In the genomic region with DNA sequence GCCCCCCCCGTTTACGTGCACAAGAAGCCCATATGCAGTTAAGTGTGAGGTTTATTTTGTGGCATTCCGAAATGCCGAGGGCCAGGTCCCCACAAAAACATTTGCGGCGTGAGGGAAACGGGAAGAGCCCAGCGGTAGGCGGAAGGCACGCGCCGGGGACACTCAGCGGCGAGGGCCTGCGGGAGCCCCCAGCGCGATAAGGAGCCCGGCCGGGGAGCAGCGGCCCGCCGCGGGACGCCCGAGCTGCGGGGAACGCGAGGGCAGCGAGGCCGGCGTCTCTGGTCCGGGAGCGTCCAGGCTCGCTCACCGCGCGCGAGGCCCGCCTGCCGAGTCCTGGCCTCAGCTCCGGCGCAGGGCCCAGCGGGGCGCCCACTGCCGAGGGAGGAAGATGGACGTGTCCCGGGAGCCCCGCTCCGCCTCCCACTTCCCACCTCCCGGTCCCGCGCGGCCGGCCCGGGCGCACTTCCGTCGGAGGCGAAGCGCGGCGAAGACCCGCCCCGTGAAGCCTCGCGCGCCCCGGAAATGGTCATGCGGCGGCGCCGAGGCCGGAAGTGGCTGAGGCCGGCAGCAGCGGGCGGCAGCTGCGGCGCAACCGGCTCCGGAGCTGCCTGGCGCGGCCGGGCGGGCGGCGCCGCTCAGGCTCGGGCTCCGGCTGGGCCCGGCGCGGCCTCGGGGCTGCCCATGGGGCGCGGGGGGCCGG, we compare ENCODE assay signal across 1 cellular context.
TF ChIP-seq lines count a peak whose summit lies in the region.

A gene with protein sequence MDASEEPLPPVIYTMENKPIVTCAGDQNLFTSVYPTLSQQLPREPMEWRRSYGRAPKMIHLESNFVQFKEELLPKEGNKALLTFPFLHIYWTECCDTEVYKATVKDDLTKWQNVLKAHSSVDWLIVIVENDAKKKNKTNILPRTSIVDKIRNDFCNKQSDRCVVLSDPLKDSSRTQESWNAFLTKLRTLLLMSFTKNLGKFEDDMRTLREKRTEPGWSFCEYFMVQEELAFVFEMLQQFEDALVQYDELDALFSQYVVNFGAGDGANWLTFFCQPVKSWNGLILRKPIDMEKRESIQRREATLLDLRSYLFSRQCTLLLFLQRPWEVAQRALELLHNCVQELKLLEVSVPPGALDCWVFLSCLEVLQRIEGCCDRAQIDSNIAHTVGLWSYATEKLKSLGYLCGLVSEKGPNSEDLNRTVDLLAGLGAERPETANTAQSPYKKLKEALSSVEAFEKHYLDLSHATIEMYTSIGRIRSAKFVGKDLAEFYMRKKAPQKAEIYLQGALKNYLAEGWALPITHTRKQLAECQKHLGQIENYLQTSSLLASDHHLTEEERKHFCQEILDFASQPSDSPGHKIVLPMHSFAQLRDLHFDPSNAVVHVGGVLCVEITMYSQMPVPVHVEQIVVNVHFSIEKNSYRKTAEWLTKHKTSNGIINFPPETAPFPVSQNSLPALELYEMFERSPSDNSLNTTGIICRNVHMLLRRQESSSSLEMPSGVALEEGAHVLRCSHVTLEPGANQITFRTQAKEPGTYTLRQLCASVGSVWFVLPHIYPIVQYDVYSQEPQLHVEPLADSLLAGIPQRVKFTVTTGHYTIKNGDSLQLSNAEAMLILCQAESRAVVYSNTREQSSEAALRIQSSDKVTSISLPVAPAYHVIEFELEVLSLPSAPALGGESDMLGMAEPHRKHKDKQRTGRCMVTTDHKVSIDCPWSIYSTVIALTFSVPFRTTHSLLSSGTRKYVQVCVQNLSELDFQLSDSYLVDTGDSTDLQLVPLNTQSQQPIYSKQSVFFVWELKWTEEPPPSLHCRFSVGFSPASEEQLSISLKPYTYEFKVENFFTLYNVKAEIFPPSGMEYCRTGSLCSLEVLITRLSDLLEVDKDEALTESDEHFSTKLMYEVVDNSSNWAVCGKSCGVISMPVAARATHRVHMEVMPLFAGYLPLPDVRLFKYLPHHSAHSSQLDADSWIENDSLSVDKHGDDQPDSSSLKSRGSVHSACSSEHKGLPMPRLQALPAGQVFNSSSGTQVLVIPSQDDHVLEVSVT (plus strand): TSS at position 536 of the 700 bp plus-strand sequence. CDS start 185 bp downstream, outside the sequence.

TF ChIP-seq in HepG2, 621 proteins besides CTCF, POLR2A, EP300 and RAD21 (continued from another document and continues in another):
- peak; percentile 33; the same call in 1 of the 2 replicates for TF ChIP-seq AKAP8 (CRISPR knock-in tag; IDR thresholded peaks at IDR 0.05)
- TF ChIP-seq GTF3A (CRISPR knock-in tag; conservative IDR thresholded peaks at IDR 0.05): no peak
- TF ChIP-seq JARID2 (CRISPR knock-in tag; IDR thresholded peaks at IDR 0.05; ENCODE audit: insufficient replicate concordance): no peak
- TF ChIP-seq, protein P1, sequence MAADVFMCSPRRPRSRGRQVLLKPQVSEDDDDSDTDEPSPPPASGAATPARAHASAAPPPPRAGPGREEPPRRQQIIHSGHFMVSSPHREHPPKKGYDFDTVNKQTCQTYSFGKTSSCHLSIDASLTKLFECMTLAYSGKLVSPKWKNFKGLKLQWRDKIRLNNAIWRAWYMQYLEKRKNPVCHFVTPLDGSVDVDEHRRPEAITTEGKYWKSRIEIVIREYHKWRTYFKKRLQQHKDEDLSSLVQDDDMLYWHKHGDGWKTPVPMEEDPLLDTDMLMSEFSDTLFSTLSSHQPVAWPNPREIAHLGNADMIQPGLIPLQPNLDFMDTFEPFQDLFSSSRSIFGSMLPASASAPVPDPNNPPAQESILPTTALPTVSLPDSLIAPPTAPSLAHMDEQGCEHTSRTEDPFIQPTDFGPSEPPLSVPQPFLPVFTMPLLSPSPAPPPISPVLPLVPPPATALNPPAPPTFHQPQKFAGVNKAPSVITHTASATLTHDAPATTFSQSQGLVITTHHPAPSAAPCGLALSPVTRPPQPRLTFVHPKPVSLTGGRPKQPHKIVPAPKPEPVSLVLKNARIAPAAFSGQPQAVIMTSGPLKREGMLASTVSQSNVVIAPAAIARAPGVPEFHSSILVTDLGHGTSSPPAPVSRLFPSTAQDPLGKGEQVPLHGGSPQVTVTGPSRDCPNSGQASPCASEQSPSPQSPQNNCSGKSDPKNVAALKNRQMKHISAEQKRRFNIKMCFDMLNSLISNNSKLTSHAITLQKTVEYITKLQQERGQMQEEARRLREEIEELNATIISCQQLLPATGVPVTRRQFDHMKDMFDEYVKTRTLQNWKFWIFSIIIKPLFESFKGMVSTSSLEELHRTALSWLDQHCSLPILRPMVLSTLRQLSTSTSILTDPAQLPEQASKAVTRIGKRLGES (CRISPR knock-in tag; IDR thresholded peaks at IDR 0.05; ENCODE audit: borderline replicate concordance): no peak
- TF ChIP-seq ZNF841 (CRISPR knock-in tag; IDR thresholded peaks at IDR 0.05; ENCODE audit: borderline replicate concordance): no peak
- no peak for TF ChIP-seq KLF12 (CRISPR knock-in tag; IDR thresholded peaks at IDR 0.05; ENCODE audit: borderline replicate concordance)
- TF ChIP-seq, protein P2, sequence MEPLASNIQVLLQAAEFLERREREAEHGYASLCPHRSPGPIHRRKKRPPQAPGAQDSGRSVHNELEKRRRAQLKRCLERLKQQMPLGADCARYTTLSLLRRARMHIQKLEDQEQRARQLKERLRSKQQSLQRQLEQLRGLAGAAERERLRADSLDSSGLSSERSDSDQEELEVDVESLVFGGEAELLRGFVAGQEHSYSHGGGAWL (CRISPR knock-in tag; IDR thresholded peaks at IDR 0.05): peak; percentile 30; the same call in 1 of the 2 replicates
- no peak for TF ChIP-seq ZBTB42 (CRISPR knock-in tag; IDR thresholded peaks at IDR 0.05)
- TF ChIP-seq, protein P3, sequence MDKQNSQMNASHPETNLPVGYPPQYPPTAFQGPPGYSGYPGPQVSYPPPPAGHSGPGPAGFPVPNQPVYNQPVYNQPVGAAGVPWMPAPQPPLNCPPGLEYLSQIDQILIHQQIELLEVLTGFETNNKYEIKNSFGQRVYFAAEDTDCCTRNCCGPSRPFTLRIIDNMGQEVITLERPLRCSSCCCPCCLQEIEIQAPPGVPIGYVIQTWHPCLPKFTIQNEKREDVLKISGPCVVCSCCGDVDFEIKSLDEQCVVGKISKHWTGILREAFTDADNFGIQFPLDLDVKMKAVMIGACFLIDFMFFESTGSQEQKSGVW (CRISPR knock-in tag; IDR thresholded peaks at IDR 0.05; ENCODE audit: borderline replicate concordance): no peak
- TF ChIP-seq KDM6A (CRISPR knock-in tag; IDR thresholded peaks at IDR 0.05; ENCODE audit: low read depth): no peak
- TF ChIP-seq, protein P4, sequence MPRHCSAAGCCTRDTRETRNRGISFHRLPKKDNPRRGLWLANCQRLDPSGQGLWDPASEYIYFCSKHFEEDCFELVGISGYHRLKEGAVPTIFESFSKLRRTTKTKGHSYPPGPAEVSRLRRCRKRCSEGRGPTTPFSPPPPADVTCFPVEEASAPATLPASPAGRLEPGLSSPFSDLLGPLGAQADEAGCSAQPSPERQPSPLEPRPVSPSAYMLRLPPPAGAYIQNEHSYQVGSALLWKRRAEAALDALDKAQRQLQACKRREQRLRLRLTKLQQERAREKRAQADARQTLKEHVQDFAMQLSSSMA (CRISPR knock-in tag; IDR thresholded peaks at IDR 0.05): no peak
- TF ChIP-seq, protein P5, sequence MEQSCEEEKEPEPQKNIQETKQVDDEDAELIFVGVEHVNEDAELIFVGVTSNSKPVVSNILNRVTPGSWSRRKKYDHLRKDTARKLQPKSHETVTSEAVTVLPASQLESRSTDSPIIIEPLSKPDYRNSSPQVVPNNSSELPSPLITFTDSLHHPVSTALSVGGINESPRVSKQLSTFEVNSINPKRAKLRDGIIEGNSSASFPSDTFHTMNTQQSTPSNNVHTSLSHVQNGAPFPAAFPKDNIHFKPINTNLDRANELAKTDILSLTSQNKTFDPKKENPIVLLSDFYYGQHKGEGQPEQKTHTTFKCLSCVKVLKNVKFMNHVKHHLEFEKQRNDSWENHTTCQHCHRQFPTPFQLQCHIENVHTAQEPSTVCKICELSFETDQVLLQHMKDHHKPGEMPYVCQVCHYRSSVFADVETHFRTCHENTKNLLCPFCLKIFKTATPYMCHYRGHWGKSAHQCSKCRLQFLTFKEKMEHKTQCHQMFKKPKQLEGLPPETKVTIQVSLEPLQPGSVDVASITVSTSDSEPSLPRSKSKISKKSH (CRISPR knock-in tag; IDR thresholded peaks at IDR 0.05; ENCODE audit: borderline replicate concordance): no peak
- TF ChIP-seq, protein P6, sequence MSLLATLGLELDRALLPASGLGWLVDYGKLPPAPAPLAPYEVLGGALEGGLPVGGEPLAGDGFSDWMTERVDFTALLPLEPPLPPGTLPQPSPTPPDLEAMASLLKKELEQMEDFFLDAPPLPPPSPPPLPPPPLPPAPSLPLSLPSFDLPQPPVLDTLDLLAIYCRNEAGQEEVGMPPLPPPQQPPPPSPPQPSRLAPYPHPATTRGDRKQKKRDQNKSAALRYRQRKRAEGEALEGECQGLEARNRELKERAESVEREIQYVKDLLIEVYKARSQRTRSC (CRISPR knock-in tag; IDR thresholded peaks at IDR 0.05; ENCODE audit: low read depth): no peak
- TF ChIP-seq ELF3 (CRISPR knock-in tag; IDR thresholded peaks at IDR 0.05): peak; percentile 39; the same call in 1 of the 2 replicates
- TF ChIP-seq ZFP41 (CRISPR knock-in tag; IDR thresholded peaks at IDR 0.05; ENCODE audit: borderline replicate concordance): no peak
- TF ChIP-seq KDM1A (CRISPR knock-in tag; IDR thresholded peaks at IDR 0.05): no peak
- TF ChIP-seq, protein P7, sequence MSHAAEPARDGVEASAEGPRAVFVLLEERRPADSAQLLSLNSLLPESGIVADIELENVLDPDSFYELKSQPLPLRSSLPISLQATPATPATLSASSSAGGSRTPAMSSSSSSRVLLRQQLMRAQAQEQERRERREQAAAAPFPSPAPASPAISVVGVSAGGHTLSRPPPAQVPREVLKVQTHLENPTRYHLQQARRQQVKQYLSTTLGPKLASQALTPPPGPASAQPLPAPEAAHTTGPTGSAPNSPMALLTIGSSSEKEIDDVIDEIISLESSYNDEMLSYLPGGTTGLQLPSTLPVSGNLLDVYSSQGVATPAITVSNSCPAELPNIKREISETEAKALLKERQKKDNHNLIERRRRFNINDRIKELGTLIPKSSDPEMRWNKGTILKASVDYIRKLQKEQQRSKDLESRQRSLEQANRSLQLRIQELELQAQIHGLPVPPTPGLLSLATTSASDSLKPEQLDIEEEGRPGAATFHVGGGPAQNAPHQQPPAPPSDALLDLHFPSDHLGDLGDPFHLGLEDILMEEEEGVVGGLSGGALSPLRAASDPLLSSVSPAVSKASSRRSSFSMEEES (CRISPR knock-in tag; IDR thresholded peaks at IDR 0.05): peak; percentile 40; the same call in 1 of the 2 replicates
- TF ChIP-seq SKI (IDR thresholded peaks at IDR 0.05; ENCODE audit: partially characterized antibody): no peak
- no peak for TF ChIP-seq WIZ (CRISPR knock-in tag; IDR thresholded peaks at IDR 0.05)
- no peak for TF ChIP-seq ZSCAN30 (CRISPR knock-in tag; IDR thresholded peaks at IDR 0.05)
- TF ChIP-seq DPF2 (CRISPR knock-in tag; IDR thresholded peaks at IDR 0.05; ENCODE audit: borderline replicate concordance, low read depth): no peak
- TF ChIP-seq MED1 (CRISPR knock-in tag; IDR thresholded peaks at IDR 0.05): peak; percentile 44; the same call in 1 of the 2 replicates
- TF ChIP-seq YEATS2 (CRISPR knock-in tag; IDR thresholded peaks at IDR 0.05; ENCODE audit: borderline replicate concordance): peak; percentile 67; the same call in 1 of the 2 replicates
- no peak for TF ChIP-seq ZNF441 (CRISPR knock-in tag; IDR thresholded peaks at IDR 0.05; ENCODE audit: borderline replicate concordance)
- no peak for TF ChIP-seq CCAR2 (optimal IDR thresholded peaks at IDR 0.05; ENCODE audit: low read depth, low read length)
- TF ChIP-seq ZNF343 (CRISPR knock-in tag; IDR thresholded peaks at IDR 0.05): 0 out of 2 replicates have a peak, but pooled peaks have one; percentile 75
- TF ChIP-seq, protein P8, sequence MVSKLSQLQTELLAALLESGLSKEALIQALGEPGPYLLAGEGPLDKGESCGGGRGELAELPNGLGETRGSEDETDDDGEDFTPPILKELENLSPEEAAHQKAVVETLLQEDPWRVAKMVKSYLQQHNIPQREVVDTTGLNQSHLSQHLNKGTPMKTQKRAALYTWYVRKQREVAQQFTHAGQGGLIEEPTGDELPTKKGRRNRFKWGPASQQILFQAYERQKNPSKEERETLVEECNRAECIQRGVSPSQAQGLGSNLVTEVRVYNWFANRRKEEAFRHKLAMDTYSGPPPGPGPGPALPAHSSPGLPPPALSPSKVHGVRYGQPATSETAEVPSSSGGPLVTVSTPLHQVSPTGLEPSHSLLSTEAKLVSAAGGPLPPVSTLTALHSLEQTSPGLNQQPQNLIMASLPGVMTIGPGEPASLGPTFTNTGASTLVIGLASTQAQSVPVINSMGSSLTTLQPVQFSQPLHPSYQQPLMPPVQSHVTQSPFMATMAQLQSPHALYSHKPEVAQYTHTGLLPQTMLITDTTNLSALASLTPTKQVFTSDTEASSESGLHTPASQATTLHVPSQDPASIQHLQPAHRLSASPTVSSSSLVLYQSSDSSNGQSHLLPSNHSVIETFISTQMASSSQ (IDR thresholded peaks at IDR 0.05; ENCODE audit: low read depth): no peak
- TF ChIP-seq, protein P8 (CRISPR knock-in tag; IDR thresholded peaks at IDR 0.05; ENCODE audit: borderline replicate concordance): no peak
- no peak for TF ChIP-seq CC2D1A (CRISPR knock-in tag; IDR thresholded peaks at IDR 0.05)
- no peak for TF ChIP-seq MAFF (IDR thresholded peaks at IDR 0.05; ENCODE audit: low read depth, low read length)
- TF ChIP-seq, protein P9, sequence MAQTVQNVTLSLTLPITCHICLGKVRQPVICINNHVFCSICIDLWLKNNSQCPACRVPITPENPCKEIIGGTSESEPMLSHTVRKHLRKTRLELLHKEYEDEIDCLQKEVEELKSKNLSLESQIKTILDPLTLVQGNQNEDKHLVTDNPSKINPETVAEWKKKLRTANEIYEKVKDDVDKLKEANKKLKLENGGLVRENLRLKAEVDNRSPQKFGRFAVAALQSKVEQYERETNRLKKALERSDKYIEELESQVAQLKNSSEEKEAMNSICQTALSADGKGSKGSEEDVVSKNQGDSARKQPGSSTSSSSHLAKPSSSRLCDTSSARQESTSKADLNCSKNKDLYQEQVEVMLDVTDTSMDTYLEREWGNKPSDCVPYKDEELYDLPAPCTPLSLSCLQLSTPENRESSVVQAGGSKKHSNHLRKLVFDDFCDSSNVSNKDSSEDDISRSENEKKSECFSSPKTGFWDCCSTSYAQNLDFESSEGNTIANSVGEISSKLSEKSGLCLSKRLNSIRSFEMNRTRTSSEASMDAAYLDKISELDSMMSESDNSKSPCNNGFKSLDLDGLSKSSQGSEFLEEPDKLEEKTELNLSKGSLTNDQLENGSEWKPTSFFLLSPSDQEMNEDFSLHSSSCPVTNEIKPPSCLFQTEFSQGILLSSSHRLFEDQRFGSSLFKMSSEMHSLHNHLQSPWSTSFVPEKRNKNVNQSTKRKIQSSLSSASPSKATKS (CRISPR knock-in tag; IDR thresholded peaks at IDR 0.05): no peak
- TF ChIP-seq MTA3 (CRISPR knock-in tag; IDR thresholded peaks at IDR 0.05): no peak
- TF ChIP-seq ZNF709 (CRISPR knock-in tag; IDR thresholded peaks at IDR 0.05): no peak
